Comparison of ENCODE assay signal across 15 cellular contexts in the genomic region with DNA sequence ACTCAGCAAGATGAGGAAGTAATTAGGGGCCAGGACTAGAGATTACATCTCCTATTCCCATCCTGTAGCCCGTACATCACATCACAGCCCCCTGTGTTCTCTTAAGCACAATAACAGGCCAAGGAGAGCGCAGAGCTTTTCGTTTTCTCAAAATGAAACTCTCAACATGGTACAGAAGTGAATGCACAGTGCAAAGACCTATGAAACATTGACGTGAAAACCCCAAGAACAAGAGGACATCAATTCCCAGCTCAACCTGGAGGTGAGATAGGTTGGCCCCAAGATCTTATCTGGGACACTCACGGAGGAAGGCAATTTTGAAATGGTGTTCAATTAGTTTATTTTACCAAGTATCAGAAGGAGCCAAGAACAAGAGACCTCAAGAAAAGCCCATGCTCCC. TPM values are rescaled to one million over a fixed set of nuclear protein-coding genes. Genes with fewer than 3 reads are reported as not detected.
DNase-seq lines count a peak whose midpoint lies in the region; ATAC-seq and TF ChIP-seq lines count a peak whose summit lies in the region.
"Had no signal": no experiment of that assay in that cellular context is flagged by ENCODE, and none has a peak within 500 bp of the region (broad histone marks: within the 10 kb centered on the region; RNA-seq: fewer than 3 reads in every experiment).

No MANE protein-coding gene starts in this region.

- peak; percentile 63 for ATAC-seq in GM21390 (IDR thresholded peaks at IDR 0.05; ENCODE audit: unreplicated experiment)
- ATAC-seq in HG03460 (IDR thresholded peaks at IDR 0.05; ENCODE audit: unreplicated experiment), result peak; percentile 47
- ATAC-seq in left ventricle myocardium superior, result no peak

- H2AFZ ChIP-seq in GM23248, result no peak overlapping the region

- no peaks in the 10 kb centered on the region for H3K9me2 ChIP-seq in GM23248 (ENCODE audit: insufficient read depth)

- no peak overlapping the region for H3K9ac ChIP-seq in GM23248

- no peak overlapping the region for H3K27ac ChIP-seq in esophagus muscularis mucosa (replicated peaks in 1 of 4)
- H3K27ac ChIP-seq in GM23248, result no peak overlapping the region
- H3K27ac ChIP-seq: ovary had no signal

- no peaks in the 10 kb centered on the region for H4K20me1 ChIP-seq in GM23248 (ENCODE audit: insufficient read depth)

- no peaks in the 10 kb centered on the region for H3F3A ChIP-seq in GM23248 (ENCODE audit: insufficient read depth)

- H3K4me3 ChIP-seq in esophagus muscularis mucosa (no peak overlapping the region), GM23248 (no peak overlapping the region)
- H3K4me3 ChIP-seq: ovary had no signal

- no peak for TF ChIP-seq EP300 in esophagus muscularis mucosa (IDR thresholded peaks at IDR 0.05)

- 53% methylated on average over 5 of the region's 5 CpGs for WGBS in esophagus muscularis mucosa
- WGBS in GM23248 (ENCODE audit: low coverage in 1 of 2, low lambda C conversion rate in 2 of 2, missing lambda C conversion rate in 2 of 2), 2 experiments, result 28 to 30% methylated on average over 5 of the region's 5 CpGs

- H3K79me2 ChIP-seq in GM23248 (ENCODE audit: insufficient read depth), result no peaks in the 10 kb centered on the region

- TF ChIP-seq CTCF in GM13976 (IDR thresholded peaks at IDR 0.05; ENCODE audit: borderline replicate concordance, control extremely low read depth, extremely low read depth, insufficient read depth, missing control alignments) (no peak), esophagus muscularis mucosa (IDR thresholded peaks at IDR 0.05) (no peak)

- H3K4me1 ChIP-seq in esophagus muscularis mucosa, result no peaks in the 10 kb centered on the region
- no peaks in the 10 kb centered on the region for H3K4me1 ChIP-seq in GM23248 (ENCODE audit: insufficient read depth)

- H3K27me3 ChIP-seq in esophagus muscularis mucosa, result peaks cover 0 to 12% (median 0%) of the 10 kb centered on the region in 4 donors
- peaks cover 16% of the 10 kb centered on the region for H3K27me3 ChIP-seq in GM23248 (replicated peaks; ENCODE audit: insufficient read depth)
- H3K27me3 ChIP-seq: ovary had no signal

- TF ChIP-seq POLR2A in esophagus muscularis mucosa (IDR thresholded peaks at IDR 0.05; ENCODE audit: low read depth), result no peak

- H3K9me3 ChIP-seq in esophagus muscularis mucosa (no peaks in the 10 kb centered on the region), GM23248 (ENCODE audit: low read depth) (no peaks in the 10 kb centered on the region)
- H3K9me3 ChIP-seq: ovary had no signal

- in situ Hi-C loops in GM13976 (cut with MboI; ENCODE audit: low sequenced_read_pairs, unreplicated experiment), result no loop called here
- in situ Hi-C loops in GM23248 (cut with MboI), result no loop called here

- H3K36me3 ChIP-seq in esophagus muscularis mucosa (no peaks in the 10 kb centered on the region), GM23248 (ENCODE audit: low read depth) (no peaks in the 10 kb centered on the region)
- H3K36me3 ChIP-seq: ovary had no signal

- intact Hi-C loops in esophagus muscularis mucosa (cut with DNase I) (no loop called here), left ventricle myocardium superior (cut with micrococcal nuclease) (no loop called here)

- H3K4me2 ChIP-seq in GM23248 (ENCODE audit: unreplicated experiment), result no peak overlapping the region

- DNase-seq in GM13976 (ENCODE audit: low spot score), result peak; percentile 48
- DNase-seq in esophagus muscularis mucosa (ENCODE audit: extremely low spot score), result peak; percentile 12
- DNase-seq in GM23248, result no peak
- DNase-seq in anterior cingulate cortex (lab: John Stamatoyannopoulos, UW), result no peak
- DNase-seq in amygdala (lab: John Stamatoyannopoulos, UW), result no peak
- DNase-seq in left ventricle myocardium superior, result no peak
- DNase-seq: H7; NCI-H1417; NK-92 treated with Interleukin-12 subunit alpha and Interleukin-12 subunit beta, amount 100 ng/mL, for 24 hours; ovary; stimulated activated CD4-positive, alpha-beta T cell treated with anti-CD3 and anti-CD28 coated beads, Interleukin-1b, Interleukin-23, amount 100 ng/mL, for 48 hours had no signal

RNA-seq across cellular contexts. Expression of gene PIK3R5, which starts 9.0 kb away (rescaled TPM):
- 10 to 100 TPM in 2 of 4 donors, 1 to 10 TPM in 2; 7.0 to 16.2 (median 9.6) TPM for total RNA-seq in esophagus muscularis mucosa
- total RNA-seq in GM23248 (2014; rRNA removed; shearing (Covaris generic)), result 0.11 TPM in 1 of 2 replicates, not detected in the other
- polyA plus RNA-seq in GM23248 (2016; fragmentation: Nextera tagmentation; extraction: Ambion mirVana), result not detected in 2 replicates
- total RNA-seq in left ventricle myocardium superior, result 2.5 TPM
- total RNA-seq: HT1080, lung microvascular endothelial cell had no signal

Comparison
In these comparisons a context has a peak if more than half of its experiments do, and no peak if none do; other contexts are left out.
1. DNase-seq: peak in GM13976 (single experiment) and esophagus muscularis mucosa (single experiment); none in GM23248 (single experiment), anterior cingulate cortex (0 of 58), amygdala (0 of 56) and left ventricle myocardium superior (single experiment).